14 cellular contexts compared by ENCODE assay signal in genomic region chr1:55286851-55287602, GRCh38.
DNase-seq lines count a peak whose midpoint lies in the region; ATAC-seq lines count a peak whose summit lies in the region.
"Had no signal": no experiment of that assay in that cellular context is flagged by ENCODE, and none has a peak within 500 bp of the region (broad histone marks: within the 10 kb centered on the region; RNA-seq: fewer than 3 reads in every experiment).

No MANE protein-coding gene starts in this region.

- H3K9me3 Mint-ChIP-seq in T-helper 2 cell treated with Interferon-gamma antibody and Interleukin-4, amounts not matched to agents 5 μg/mL and 100 μg/mL, for 36 hours: no peaks in the 10 kb centered on the region
- no peaks in the 10 kb centered on the region for H3K9me3 Mint-ChIP-seq in activated T-helper 17 cell treated with anti-CD3 and anti-CD28 coated beads, Interleukin-2, amount 50 U/mL, for 72 hours
- H3K9me3 Mint-ChIP-seq: nephron progenitor cell had no signal

- no peak overlapping the region for H2AK5ac ChIP-seq in mesenchymal stem cell (ENCODE audit: low read length, severe bottlenecking)

- no peak overlapping the region for H2BK15ac ChIP-seq in mesenchymal stem cell (ENCODE audit: low read depth, poor library complexity, severe bottlenecking)

- peak overlapping the region; percentile 87 for H4K8ac ChIP-seq in mesenchymal stem cell (ENCODE audit: low read length)

- WGBS in mesenchymal stem cell: 49% methylated on average over 4 of the region's 5 CpGs

- no peak overlapping the region for H2AFZ ChIP-seq in mesenchymal stem cell (ENCODE audit: low read depth, low read length)

- H3K4me3 Mint-ChIP-seq in T-helper 2 cell treated with Interferon-gamma antibody and Interleukin-4, amounts not matched to agents 5 μg/mL and 100 μg/mL, for 36 hours: no peak overlapping the region
- H3K4me3 Mint-ChIP-seq in activated T-helper 17 cell treated with anti-CD3 and anti-CD28 coated beads, Interleukin-2, amount 50 U/mL, for 72 hours: peak overlapping the region; percentile 67
- H3K4me3 Mint-ChIP-seq: nephron progenitor cell had no signal

- H2BK120ac ChIP-seq in mesenchymal stem cell (ENCODE audit: low read depth, low read length): no peak overlapping the region

- no peaks in the 10 kb centered on the region for H3K9me3 ChIP-seq in mesenchymal stem cell (ENCODE audit: control insufficient read depth, low read length)

- peak; percentile 78 for ATAC-seq in activated T-helper 17 cell treated with anti-CD3 and anti-CD28 coated beads, Interleukin-2, amount 50 U/mL, for 72 hours (replicated peaks)
- ATAC-seq in HG03520 (IDR thresholded peaks at IDR 0.05; ENCODE audit: unreplicated experiment): no peak
- no peak for ATAC-seq in HG03108 (IDR thresholded peaks at IDR 0.05; ENCODE audit: unreplicated experiment)

- no peaks in the 10 kb centered on the region for H3K36me3 ChIP-seq in mesenchymal stem cell (ENCODE audit: control insufficient read depth in 1 of 2, insufficient read depth in 2 of 2, low read depth in 1 of 2, low read length in 2 of 2)

- H3K4me3 ChIP-seq in mesenchymal stem cell (ENCODE audit: insufficient read depth in 1 of 2, low read depth in 1 of 2, low read length in 2 of 2): no peak overlapping the region

- no peaks in the 10 kb centered on the region for H3K27me3 Mint-ChIP-seq in T-helper 2 cell treated with Interferon-gamma antibody and Interleukin-4, amounts not matched to agents 5 μg/mL and 100 μg/mL, for 36 hours (ENCODE audit: low read depth)
- H3K27me3 Mint-ChIP-seq in activated T-helper 17 cell treated with anti-CD3 and anti-CD28 coated beads, Interleukin-2, amount 50 U/mL, for 72 hours: no peaks in the 10 kb centered on the region

- H2BK5ac ChIP-seq in mesenchymal stem cell (ENCODE audit: low read depth, low read length, poor library complexity, severe bottlenecking): no peak overlapping the region

- H3K4me2 ChIP-seq in mesenchymal stem cell (ENCODE audit: low read length, poor library complexity, severe bottlenecking): no peak overlapping the region

- peaks cover 3% of the 10 kb centered on the region for H3K4me1 Mint-ChIP-seq in T-helper 2 cell treated with Interferon-gamma antibody and Interleukin-4, amounts not matched to agents 5 μg/mL and 100 μg/mL, for 36 hours (ENCODE audit: low read depth)
- H3K4me1 Mint-ChIP-seq in activated T-helper 17 cell treated with anti-CD3 and anti-CD28 coated beads, Interleukin-2, amount 50 U/mL, for 72 hours: peaks cover 9% of the 10 kb centered on the region
- H3K4me1 Mint-ChIP-seq: nephron progenitor cell had no signal

- no peak overlapping the region for H3K27ac ChIP-seq in mesenchymal stem cell (ENCODE audit: low read length, poor library complexity, severe bottlenecking)
- H3K27ac ChIP-seq: HL-60 had no signal

- no peaks in the 10 kb centered on the region for H3K36me3 Mint-ChIP-seq in T-helper 2 cell treated with Interferon-gamma antibody and Interleukin-4, amounts not matched to agents 5 μg/mL and 100 μg/mL, for 36 hours (ENCODE audit: low read depth)
- H3K36me3 Mint-ChIP-seq in activated T-helper 17 cell treated with anti-CD3 and anti-CD28 coated beads, Interleukin-2, amount 50 U/mL, for 72 hours (ENCODE audit: low read depth): no peaks in the 10 kb centered on the region

- peak overlapping the region in 1 of 2 experiments; percentile 47 for H2BK12ac ChIP-seq in mesenchymal stem cell (ENCODE audit: low read length in 2 of 2)

- H3K79me1 ChIP-seq in mesenchymal stem cell (replicated peaks; ENCODE audit: low read length, poor library complexity, severe bottlenecking): no peaks in the 10 kb centered on the region

- no peak overlapping the region for H3K23ac ChIP-seq in mesenchymal stem cell (ENCODE audit: low read length in 2 of 2)

- H3K4me1 ChIP-seq in mesenchymal stem cell (ENCODE audit: control insufficient read depth, insufficient read depth, low read depth, low read length): no peaks in the 10 kb centered on the region

- peak overlapping the region in 1 of 2 experiments; percentile 37 for H3K18ac ChIP-seq in mesenchymal stem cell (ENCODE audit: low read depth in 1 of 2, low read length in 2 of 2)

- H3K4ac ChIP-seq in mesenchymal stem cell (ENCODE audit: low read depth in 1 of 2, low read length in 2 of 2): peak overlapping the region in 1 of 2 experiments; percentile 13

- H3K14ac ChIP-seq in mesenchymal stem cell (ENCODE audit: low read length in 2 of 2): no peak overlapping the region

- H4K91ac ChIP-seq in mesenchymal stem cell (ENCODE audit: low read length): no peak overlapping the region

- H3K27ac Mint-ChIP-seq in T-helper 2 cell treated with Interferon-gamma antibody and Interleukin-4, amounts not matched to agents 5 μg/mL and 100 μg/mL, for 36 hours: no peak overlapping the region
- peak overlapping the region; percentile 89 for H3K27ac Mint-ChIP-seq in activated T-helper 17 cell treated with anti-CD3 and anti-CD28 coated beads, Interleukin-2, amount 50 U/mL, for 72 hours
- H3K27ac Mint-ChIP-seq: nephron progenitor cell had no signal

- no peak overlapping the region for H3K9ac ChIP-seq in mesenchymal stem cell (ENCODE audit: low read length)

- peak; percentile 18 for DNase-seq in T-helper 2 cell treated with Interferon-gamma antibody and Interleukin-4, amounts not matched to agents 5 μg/mL and 100 μg/mL, for 36 hours (ENCODE audit: low spot score)
- DNase-seq in T-helper 2 cell (no peak), ELR (ENCODE audit: low read depth) (peak; percentile 60), mesenchymal stem cell (peak; percentile 30), NCI-H1436 (lab: John Stamatoyannopoulos, UW) (no peak)
- DNase-seq: 8988T, HCEC 1CT, NCI-H1930, NCI-H748 treated with DMSO at 0.1 percent for 48 hours, nephron progenitor cell had no signal

- H3K27me3 ChIP-seq in mesenchymal stem cell (ENCODE audit: control insufficient read depth in 1 of 2, insufficient read depth in 1 of 2, low read length in 2 of 2): no peaks in the 10 kb centered on the region

Comparison
In these comparisons a context has a peak if more than half of its experiments do, and no peak if none do; other contexts are left out.
1. DNase-seq: peak in T-helper 2 cell treated with Interferon-gamma antibody and Interleukin-4, amounts not matched to agents 5 μg/mL and 100 μg/mL, for 36 hours (single experiment), ELR (single experiment) and mesenchymal stem cell (single experiment); none in T-helper 2 cell (0 of 5) and NCI-H1436 (single experiment).